ENCODE assay signal across 19 cellular contexts in genomic region chr12:118641249-118641648, GRCh38.
A peak's percentile ranks its signal among the peaks of the same experiment; 100 is the strongest.
DNase-seq lines count a peak whose midpoint lies in the region; ATAC-seq, FAIRE-seq and TF ChIP-seq lines count a peak whose summit lies in the region.
"Had no signal": no experiment of that assay in that cellular context is flagged by ENCODE, and none has a peak within 500 bp of the region (broad histone marks: within the 10 kb centered on the region; RNA-seq: fewer than 3 reads in every experiment).

No MANE protein-coding gene starts in this region.

- BruUV-seq in HCT116 (replicated peaks; lab: Mats Ljungman, UMichigan) (no TSS peak), K562 (replicated peaks; lab: Mats Ljungman, UMichigan) (no TSS peak)

- intact Hi-C loops in HCT116 (cut with micrococcal nuclease): no loop called here
- intact Hi-C loops in K562 (cut with micrococcal nuclease): no loop called here

- H3K36me3 ChIP-seq in HCT116 (ENCODE audit: control insufficient read depth in 1 of 2, insufficient read depth in 2 of 2, low read length in 2 of 2) (no peaks in the 10 kb centered on the region), K562 (ENCODE audit: control insufficient read depth, insufficient read depth, low read length) (no peaks in the 10 kb centered on the region)
- H3K36me3 ChIP-seq: BLaER1 had no signal

- RAD21 ChIA-PET in HCT116 (lab: Charles Lee; ENCODE audit: low non-redundant PET in 1 of 2, low total read pairs in 2 of 2, uncharacterized antibody in 2 of 2, unreplicated experiment in 2 of 2): no interaction called here

- H3K79me2 ChIP-seq in HCT116 (ENCODE audit: insufficient read depth, low read length) (no peaks in the 10 kb centered on the region), K562 (ENCODE audit: control insufficient read depth, insufficient read depth, low read length) (no peaks in the 10 kb centered on the region)

- TF ChIP-seq CTCF in HCT116 (IDR thresholded peaks at IDR 0.05 in 2 of 3, conservative IDR thresholded peaks at IDR 0.05 in 1 of 3; ENCODE audit: borderline replicate concordance in 1 of 3, insufficient read depth in 1 of 3, low read depth in 2 of 3, low read length in 2 of 3) (no peak), K562 (IDR thresholded peaks at IDR 0.05 in 2 of 3, conservative IDR thresholded peaks at IDR 0.05 in 1 of 3; ENCODE audit: insufficient read depth in 2 of 3, low read depth in 1 of 3, low read length in 3 of 3) (no peak)

- H3K9ac ChIP-seq in HCT116 (ENCODE audit: low read length) (no peak overlapping the region), K562 (ENCODE audit: insufficient read depth in 1 of 2, low read depth in 2 of 2, low read length in 2 of 2) (no peak overlapping the region)
- H3K9ac ChIP-seq: BLaER1 had no signal

- H4K20me1 ChIP-seq in HCT116 (ENCODE audit: insufficient read depth): no peaks in the 10 kb centered on the region
- no peaks in the 10 kb centered on the region; the same call in 1 of the 2 replicates for H4K20me1 ChIP-seq in K562 (replicated peaks; ENCODE audit: control insufficient read depth, insufficient read depth, low read length)
- H4K20me1 ChIP-seq: BLaER1 had no signal

- TF ChIP-seq POLR2A in HCT116 (IDR thresholded peaks at IDR 0.05; ENCODE audit: borderline replicate concordance, extremely low read depth, insufficient read depth, insufficient read length): no peak
- TF ChIP-seq POLR2A in K562 (conservative IDR thresholded peaks at IDR 0.05): no peak

- H3K9me3 ChIP-seq in HCT116 (ENCODE audit: control insufficient read depth in 1 of 2, insufficient read depth in 1 of 2, low read depth in 1 of 2, low read length in 2 of 2): no peaks in the 10 kb centered on the region
- H3K9me3 ChIP-seq in K562 (replicated peaks; ENCODE audit: control insufficient read depth, insufficient read depth, low read depth, low read length): no peaks in the 10 kb centered on the region
- H3K9me3 ChIP-seq: BLaER1, Caco-2 had no signal

- CTCF ChIA-PET in HCT116 (lab: Charles Lee): no interaction called here
- CTCF ChIA-PET in K562 (lab: Yijun Ruan, JAX; ENCODE audit: low intra/inter-chr PET ratio): no interaction called here

- DNase-seq in HCT116 (ENCODE audit: low read depth, low spot score) (no peak), SK-MEL-5 (ENCODE audit: low read depth, low spot score) (peak; percentile 11), K562 (ENCODE audit: extremely low read depth in 1 of 4, low spot score in 3 of 4) (peak; percentile 13 to 44 (median 42)), NCI-H510A treated with DMSO at 0.1 percent for 48 hours (lab: John Stamatoyannopoulos, UW) (no peak), NCI-H2029 (lab: John Stamatoyannopoulos, UW) (no peak)
- no peak for DNase-seq in activated CD4-positive, alpha-beta T cell treated with anti-CD3 and anti-CD28 coated beads, Interleukin-2, amount 50 U/mL, for 4 hours
- DNase-seq: Caco-2; CD4-positive, CD25-positive, alpha-beta regulatory T cell; CD8-positive, alpha-beta T cell; DMS153; EL; GDM1; H9; HFFc6 had no signal

- TF ChIP-seq RAD21 in HCT116 (IDR thresholded peaks at IDR 0.05; ENCODE audit: low read depth): no peak
- TF ChIP-seq RAD21 in K562 (CRISPR knock-in tag; conservative IDR thresholded peaks at IDR 0.05 in 1 of 2, IDR thresholded peaks at IDR 0.05 in 1 of 2): no peak

- H3K4me1 ChIP-seq in HCT116 (ENCODE audit: control insufficient read depth in 1 of 2, insufficient read depth in 2 of 2, low read length in 2 of 2) (no peaks in the 10 kb centered on the region), K562 (replicated peaks in 1 of 2; ENCODE audit: control insufficient read depth in 2 of 2, insufficient read depth in 2 of 2, low read length in 2 of 2) (no peaks in the 10 kb centered on the region)
- H3K4me1 ChIP-seq: BLaER1, Caco-2 had no signal

- H3K27ac ChIP-seq in HCT116 (ENCODE audit: low read depth, low read length): no peak overlapping the region
- H3K27ac ChIP-seq in K562 (ENCODE audit: extremely low read depth, low read depth, low read length): no peak overlapping the region
- H3K27ac ChIP-seq: BLaER1, C4-2B had no signal

- in situ Hi-C loops in SK-MEL-5 (cut with HindIII; ENCODE audit: low pct_unique_long_range_greater_than_20kb, low sequenced_read_pairs): no loop called here
- in situ Hi-C loops in K562 (cut with MboI): no loop called here

- H3K9me2 ChIP-seq in HCT116 (ENCODE audit: insufficient read depth): no peaks in the 10 kb centered on the region

- H3K4me3 ChIP-seq in HCT116 (replicated peaks in 1 of 2; ENCODE audit: low read depth in 1 of 2, low read length in 2 of 2): no peak overlapping the region
- no peak overlapping the region for H3K4me3 ChIP-seq in K562
- H3K4me3 ChIP-seq: BLaER1, GM12878, GM23338 had no signal

- H3K27me3 ChIP-seq in HCT116 (ENCODE audit: insufficient read depth, low read length) (peaks cover 24% of the 10 kb centered on the region), K562 (ENCODE audit: control insufficient read depth in 2 of 2, insufficient read depth in 2 of 2, low read length in 2 of 2) (no peaks in the 10 kb centered on the region)
- H3K27me3 ChIP-seq: BLaER1 had no signal

- no peaks in the 10 kb centered on the region for H3K9me1 ChIP-seq in K562 (ENCODE audit: control insufficient read depth, insufficient read depth, low read length)

- ATAC-seq in HCT116 (peak; percentile 38), K562 (peak; percentile 53; the same call in 1 of the 3 replicates)
- ATAC-seq: CD8-positive, alpha-beta T cell; GM12878; GM23338 had no signal

- H3K4me2 ChIP-seq in HCT116 (ENCODE audit: low read length): no peak overlapping the region
- no peak overlapping the region for H3K4me2 ChIP-seq in K562 (ENCODE audit: insufficient read depth, low read length)
- H3K4me2 ChIP-seq: BLaER1, GM23338 had no signal

- no peak for FAIRE-seq in K562 (lab: Jason Lieb, UNC)
- FAIRE-seq: GM12878, GM19239 had no signal

- POLR2A ChIA-PET in HCT116 (lab: Charles Lee) (no interaction called here), K562 (lab: Yijun Ruan, JAX) (no interaction called here)

- H2AFZ ChIP-seq in HCT116 (ENCODE audit: low read depth, low read length, poor library complexity, severe bottlenecking): no peak overlapping the region
- H2AFZ ChIP-seq in K562 (ENCODE audit: low read depth, low read length): no peak overlapping the region

- no peak for TF ChIP-seq EP300 in K562 (IDR thresholded peaks at IDR 0.05; ENCODE audit: low read length)

- WGBS in K562 (ENCODE audit: insufficient coverage, low coverage, missing lambda C conversion rate): 2% methylated on average over 3 of the region's 3 CpGs

TF ChIP-seq in HCT116, 20 proteins besides CTCF, POLR2A, EP300 and RAD21 (continues in another document):
- TF ChIP-seq, protein P1, sequence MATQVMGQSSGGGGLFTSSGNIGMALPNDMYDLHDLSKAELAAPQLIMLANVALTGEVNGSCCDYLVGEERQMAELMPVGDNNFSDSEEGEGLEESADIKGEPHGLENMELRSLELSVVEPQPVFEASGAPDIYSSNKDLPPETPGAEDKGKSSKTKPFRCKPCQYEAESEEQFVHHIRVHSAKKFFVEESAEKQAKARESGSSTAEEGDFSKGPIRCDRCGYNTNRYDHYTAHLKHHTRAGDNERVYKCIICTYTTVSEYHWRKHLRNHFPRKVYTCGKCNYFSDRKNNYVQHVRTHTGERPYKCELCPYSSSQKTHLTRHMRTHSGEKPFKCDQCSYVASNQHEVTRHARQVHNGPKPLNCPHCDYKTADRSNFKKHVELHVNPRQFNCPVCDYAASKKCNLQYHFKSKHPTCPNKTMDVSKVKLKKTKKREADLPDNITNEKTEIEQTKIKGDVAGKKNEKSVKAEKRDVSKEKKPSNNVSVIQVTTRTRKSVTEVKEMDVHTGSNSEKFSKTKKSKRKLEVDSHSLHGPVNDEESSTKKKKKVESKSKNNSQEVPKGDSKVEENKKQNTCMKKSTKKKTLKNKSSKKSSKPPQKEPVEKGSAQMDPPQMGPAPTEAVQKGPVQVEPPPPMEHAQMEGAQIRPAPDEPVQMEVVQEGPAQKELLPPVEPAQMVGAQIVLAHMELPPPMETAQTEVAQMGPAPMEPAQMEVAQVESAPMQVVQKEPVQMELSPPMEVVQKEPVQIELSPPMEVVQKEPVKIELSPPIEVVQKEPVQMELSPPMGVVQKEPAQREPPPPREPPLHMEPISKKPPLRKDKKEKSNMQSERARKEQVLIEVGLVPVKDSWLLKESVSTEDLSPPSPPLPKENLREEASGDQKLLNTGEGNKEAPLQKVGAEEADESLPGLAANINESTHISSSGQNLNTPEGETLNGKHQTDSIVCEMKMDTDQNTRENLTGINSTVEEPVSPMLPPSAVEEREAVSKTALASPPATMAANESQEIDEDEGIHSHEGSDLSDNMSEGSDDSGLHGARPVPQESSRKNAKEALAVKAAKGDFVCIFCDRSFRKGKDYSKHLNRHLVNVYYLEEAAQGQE (IDR thresholded peaks at IDR 0.05; ENCODE audit: low read depth): no peak
- no peak for TF ChIP-seq JUND (IDR thresholded peaks at IDR 0.05)
- TF ChIP-seq EZH2phosphoT487 (IDR thresholded peaks at IDR 0.05; ENCODE audit: borderline replicate concordance): no peak
- TF ChIP-seq CEBPB (IDR thresholded peaks at IDR 0.05; ENCODE audit: low read depth): no peak

TF ChIP-seq in K562, 482 proteins besides CTCF, POLR2A, EP300 and RAD21 (continues in another document):
- TF ChIP-seq SIX5 (IDR thresholded peaks at IDR 0.05; ENCODE audit: borderline replicate concordance in 1 of 2, insufficient read depth in 1 of 2, low read depth in 1 of 2, low read length in 2 of 2) (no peak), HCFC1 (IDR thresholded peaks at IDR 0.05; ENCODE audit: low read depth, low read length) (no peak), HMG20B (CRISPR knock-in tag; IDR thresholded peaks at IDR 0.05) (no peak), ZNF655 (CRISPR knock-in tag; IDR thresholded peaks at IDR 0.05) (no peak), MAZ (CRISPR knock-in tag; conservative IDR thresholded peaks at IDR 0.05 in 1 of 2, IDR thresholded peaks at IDR 0.05 in 1 of 2) (no peak), RBBP5 (IDR thresholded peaks at IDR 0.05; ENCODE audit: borderline replicate concordance, insufficient read depth, low read length, poor library complexity, severe bottlenecking) (no peak), RAD51 (IDR thresholded peaks at IDR 0.05; ENCODE audit: borderline replicate concordance, low read depth) (peak; percentile 56; the same call in 1 of the 2 replicates), FOXJ2 (tag; IDR thresholded peaks at IDR 0.05) (no peak), ZBTB7A (IDR thresholded peaks at IDR 0.05; ENCODE audit: borderline replicate concordance, control insufficient read depth, low read depth, low read length) (no peak), HOXB6 (CRISPR knock-in tag; IDR thresholded peaks at IDR 0.05; ENCODE audit: borderline replicate concordance) (no peak)

Comparison
In these comparisons a context has a peak if more than half of its experiments do, and no peak if none do; other contexts are left out.
1. DNase-seq: peak in SK-MEL-5 (single experiment) and K562 (4 of 4); none in HCT116 (single experiment), NCI-H510A treated with DMSO at 0.1 percent for 48 hours (single experiment), activated CD4-positive, alpha-beta T cell treated with anti-CD3 and anti-CD28 coated beads, Interleukin-2, amount 50 U/mL, for 4 hours (0 of 2) and NCI-H2029 (single experiment).